In the genomic region with DNA sequence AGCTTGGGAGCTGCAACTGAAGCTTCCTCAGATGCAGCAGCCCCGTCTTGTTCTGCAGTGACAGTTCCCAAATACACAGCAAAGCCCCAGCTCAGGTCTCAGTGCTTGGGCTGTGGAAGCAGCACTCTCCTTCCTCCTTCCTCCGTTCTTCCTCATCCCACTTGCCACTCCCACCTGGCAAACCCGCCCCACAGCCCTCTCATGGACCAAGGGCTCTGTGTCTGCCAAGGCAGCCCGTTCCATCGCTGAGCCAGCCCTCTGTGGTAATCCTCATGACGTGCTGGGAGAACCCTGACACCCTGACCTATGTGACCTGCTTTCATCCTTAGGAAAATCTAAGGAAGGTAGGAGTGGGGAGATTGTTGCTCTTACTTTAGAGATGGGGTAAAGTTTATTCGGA, we compare ENCODE assay signal across 22 cellular contexts.
DNase-seq lines count a peak whose midpoint lies in the region; ATAC-seq, FAIRE-seq and TF ChIP-seq lines count a peak whose summit lies in the region.
"Had no signal": no experiment of that assay in that cellular context is flagged by ENCODE, and none has a peak within 500 bp of the region (broad histone marks: within the 10 kb centered on the region; RNA-seq: fewer than 3 reads in every experiment).

No MANE protein-coding gene starts in this region.

- H3K4me3 ChIP-seq in H1 (ENCODE audit: extremely low read depth in 1 of 4, insufficient read depth in 2 of 4, low read depth in 3 of 4, low read length in 4 of 4) (no peak overlapping the region), upper lobe of right lung (no peak overlapping the region), mammary epithelial cell (replicated peaks in 1 of 3; ENCODE audit: insufficient read depth in 1 of 3, low read depth in 2 of 3, low read length in 3 of 3) (no peak overlapping the region)
- H3K4me3 ChIP-seq: A549; BLaER1 treated with 17β-estradiol and CSF1 and Interleukin-3, amounts not matched to agents 10 nM and 100 nM; MG63 had no signal

- BruUV-seq in mammary epithelial cell (replicated peaks; lab: Mats Ljungman, UMichigan), result no TSS peak

- peak overlapping the region in 3 of 5 experiments; percentile 68 to 89 (median 81) for H3K27ac Mint-ChIP-seq in brain
- H3K27ac Mint-ChIP-seq: CD4-positive, alpha-beta T cell had no signal

- no peaks in the 10 kb centered on the region for H3K79me1 ChIP-seq in H1 (ENCODE audit: low read depth, low read length)

- H3K18ac ChIP-seq in H1 (ENCODE audit: extremely low read depth, low read length), result no peak overlapping the region

- H2BK12ac ChIP-seq in H1 (ENCODE audit: low read depth, low read length), result no peak overlapping the region

- H3K9ac ChIP-seq in H1 (replicated peaks in 1 of 4; ENCODE audit: extremely low read depth in 1 of 4, low read depth in 3 of 4, low read length in 3 of 4) (no peak overlapping the region), mammary epithelial cell (ENCODE audit: insufficient read depth, low read length) (no peak overlapping the region)
- H3K9ac ChIP-seq: BLaER1 treated with 17β-estradiol and CSF1 and Interleukin-3, amounts not matched to agents 10 nM and 100 nM had no signal

- H3K27me3 Mint-ChIP-seq in brain, result peaks cover 2% of the 10 kb centered on the region

- dilution Hi-C loops in mammary epithelial cell (cut with HindIII; ENCODE audit: low sequenced_read_pairs), result loop anchor here (5.0 kb wide), 2 partner anchors 77 to 78 kb away; no protein-coding TSS in a partner anchor

- no peak overlapping the region for H3K4me3 Mint-ChIP-seq in brain
- H3K4me3 Mint-ChIP-seq: CD4-positive, alpha-beta T cell had no signal

- H4K8ac ChIP-seq in H1 (ENCODE audit: extremely low read depth, insufficient read depth, low read length), result no peak overlapping the region

- H2BK5ac ChIP-seq in H1 (ENCODE audit: low read depth, low read length), result no peak overlapping the region

- TF ChIP-seq CTCF in brain (conservative IDR thresholded peaks at IDR 0.05) (no peak), H1 (IDR thresholded peaks at IDR 0.05; ENCODE audit: control extremely low read depth in 1 of 3, insufficient read depth in 1 of 3, low read depth in 1 of 3, low read length in 3 of 3) (no peak), upper lobe of right lung (IDR thresholded peaks at IDR 0.05) (no peak), mammary epithelial cell (conservative IDR thresholded peaks at IDR 0.05 in 1 of 2, IDR thresholded peaks at IDR 0.05 in 1 of 2; ENCODE audit: extremely low read depth in 1 of 2, insufficient read depth in 1 of 2, low read depth in 1 of 2, low read length in 2 of 2) (no peak)

- FAIRE-seq in H1 (lab: Jason Lieb, UNC), result no peak
- FAIRE-seq: A549, D721Med, GM18507 had no signal

- H4K5ac ChIP-seq in H1 (ENCODE audit: insufficient read length, low read depth, low read length), result no peak overlapping the region

- no peaks in the 10 kb centered on the region for H3K79me2 ChIP-seq in H1 (ENCODE audit: control insufficient read depth in 1 of 2, insufficient read depth in 2 of 2, low read length in 2 of 2)
- no peaks in the 10 kb centered on the region for H3K79me2 ChIP-seq in mammary epithelial cell (ENCODE audit: insufficient read depth, low read length)

- in situ Hi-C loops in mammary epithelial cell (cut with MboI; ENCODE audit: low sequenced_read_pairs in 2 of 2), result no loop called here

- H2AFZ ChIP-seq in H1 (ENCODE audit: low read length) (no peak overlapping the region), mammary epithelial cell (ENCODE audit: low read depth, low read length) (no peak overlapping the region)

- H3K4me2 ChIP-seq in H1 (ENCODE audit: insufficient read depth in 1 of 2, low read depth in 2 of 2, low read length in 2 of 2) (no peak overlapping the region), mammary epithelial cell (ENCODE audit: insufficient read depth, low read depth, low read length) (no peak overlapping the region)
- H3K4me2 ChIP-seq: A549; BLaER1 treated with 17β-estradiol and CSF1 and Interleukin-3, amounts not matched to agents 10 nM and 100 nM had no signal

- no peak overlapping the region for H3K23ac ChIP-seq in H1 (ENCODE audit: insufficient read length)

- POLR2A ChIA-PET in H1 (lab: Charles Lee; ENCODE audit: partially characterized antibody), result no interaction called here

- no peak overlapping the region for H3K56ac ChIP-seq in H1 (replicated peaks; ENCODE audit: insufficient read length, low read depth, low read length)

- H3K36me3 Mint-ChIP-seq in brain, result no peaks in the 10 kb centered on the region

- no peak for TF ChIP-seq EP300 in H1 (IDR thresholded peaks at IDR 0.05; ENCODE audit: borderline replicate concordance in 1 of 2, low read depth in 2 of 2, low read length in 2 of 2)

- CTCF ChIA-PET in H1 (lab: Charles Lee; ENCODE audit: partially characterized antibody) (interaction anchor here (1.3 kb wide), 1 partner anchor 22 kb away, joined by 3 read pairs; no protein-coding TSS in a partner anchor), mammary epithelial cell (lab: Charles Lee; ENCODE audit: low non-redundant PET) (interaction anchor here (0.7 kb wide), 1 partner anchor 26 kb away, joined by 28 read pairs; no protein-coding TSS in a partner anchor)

- no peaks in the 10 kb centered on the region for H3K36me3 ChIP-seq in H1 (ENCODE audit: control insufficient read depth in 2 of 4, insufficient read depth in 4 of 4, low read length in 3 of 4)
- no peaks in the 10 kb centered on the region for H3K36me3 ChIP-seq in upper lobe of right lung
- no peaks in the 10 kb centered on the region for H3K36me3 ChIP-seq in mammary epithelial cell (ENCODE audit: insufficient read depth, low read length)
- H3K36me3 ChIP-seq: BLaER1 treated with 17β-estradiol and CSF1 and Interleukin-3, amounts not matched to agents 10 nM and 100 nM; MG63 had no signal

- WGBS in H1 (ENCODE audit: extremely low coverage in 1 of 2, insufficient coverage in 1 of 2, insufficient read length in 1 of 2, insufficient replicate concordance in 2 of 2, low coverage in 1 of 2, low lambda C conversion rate in 2 of 2, missing lambda C conversion rate in 1 of 2), 2 experiments, result 86% methylated on average over 7 of the region's 7 CpGs; no CpG with 5 or more reads in 1 of the 2 experiments
- 67% methylated on average over 6 of the region's 7 CpGs for WGBS in mammary epithelial cell (ENCODE audit: low coverage, missing lambda C conversion rate)

- H3K4me1 ChIP-seq in H1 (replicated peaks in 1 of 4; ENCODE audit: control insufficient read depth in 3 of 4, insufficient read depth in 4 of 4, low read length in 3 of 4) (peaks cover 0 to 9% (median 2%) of the 10 kb centered on the region in 4 experiments; a peak in 4 of 7 replicates), upper lobe of right lung (no peaks in the 10 kb centered on the region), mammary epithelial cell (ENCODE audit: insufficient read depth, low read length) (no peaks in the 10 kb centered on the region)
- H3K4me1 ChIP-seq: A549; BLaER1 treated with 17β-estradiol and CSF1 and Interleukin-3, amounts not matched to agents 10 nM and 100 nM had no signal

- H3K9me3 ChIP-seq in H1 (ENCODE audit: insufficient read depth in 2 of 2, low read depth in 1 of 2, low read length in 1 of 2) (no peaks in the 10 kb centered on the region), upper lobe of right lung (no peaks in the 10 kb centered on the region), mammary epithelial cell (replicated peaks; ENCODE audit: insufficient read depth, low read length) (no peaks in the 10 kb centered on the region)
- H3K9me3 ChIP-seq: A549; BLaER1 treated with 17β-estradiol and CSF1 and Interleukin-3, amounts not matched to agents 10 nM and 100 nM; MG63 had no signal

- H3K27ac ChIP-seq in H1 (ENCODE audit: low read depth, low read length) (no peak overlapping the region), upper lobe of right lung (no peak overlapping the region), mammary epithelial cell (ENCODE audit: insufficient read depth, low read depth, low read length) (no peak overlapping the region)
- H3K27ac ChIP-seq: A549; BLaER1 treated with 17β-estradiol and CSF1 and Interleukin-3, amounts not matched to agents 10 nM and 100 nM; RWPE1 had no signal

- intact Hi-C loops in upper lobe of right lung (cut with DNase I), result no loop called here
- intact Hi-C loops in mammary epithelial cell (cut with micrococcal nuclease), result no loop called here

- TF ChIP-seq POLR2A in H1 (IDR thresholded peaks at IDR 0.05; ENCODE audit: control extremely low read depth in 1 of 2, low read depth in 2 of 2, low read length in 2 of 2), result no peak

- no peak for ATAC-seq in upper lobe of right lung
- ATAC-seq: A549 had no signal

- peak overlapping the region; percentile 20 for H4K91ac ChIP-seq in H1 (replicated peaks; ENCODE audit: insufficient read length, low read length)

- no peaks in the 10 kb centered on the region; a peak in 1 of 7 replicates for H3K27me3 ChIP-seq in H1 (replicated peaks in 1 of 4; ENCODE audit: control insufficient read depth in 3 of 4, extremely low read depth in 1 of 4, insufficient read depth in 3 of 4, low read length in 3 of 4)
- H3K27me3 ChIP-seq in upper lobe of right lung, result peaks cover 5% of the 10 kb centered on the region
- H3K27me3 ChIP-seq in mammary epithelial cell (ENCODE audit: insufficient read depth, low read length), result no peaks in the 10 kb centered on the region
- H3K27me3 ChIP-seq: BLaER1 treated with 17β-estradiol and CSF1 and Interleukin-3, amounts not matched to agents 10 nM and 100 nM had no signal

- peaks cover 3% of the 10 kb centered on the region; the same call in 1 of the 2 replicates for H3K23me2 ChIP-seq in H1 (ENCODE audit: low read depth, low read length)

- no peak overlapping the region for H2AK5ac ChIP-seq in H1 (ENCODE audit: low read depth, low read length)

- H3K9me3 Mint-ChIP-seq in brain, result no peaks in the 10 kb centered on the region
- H3K9me3 Mint-ChIP-seq: CD4-positive, alpha-beta T cell had no signal

- H2BK120ac ChIP-seq in H1 (replicated peaks; ENCODE audit: low read depth, low read length), result no peak overlapping the region

- TF ChIP-seq RAD21 in H1 (IDR thresholded peaks at IDR 0.05 in 1 of 2, conservative IDR thresholded peaks at IDR 0.05 in 1 of 2; ENCODE audit: low read depth in 2 of 2, low read length in 2 of 2), result no peak

- peaks cover 65% of the 10 kb centered on the region for H3K4me1 Mint-ChIP-seq in brain

- H4K20me1 ChIP-seq in H1 (replicated peaks in 1 of 2; ENCODE audit: control insufficient read depth in 1 of 2, insufficient read depth in 2 of 2, low read length in 2 of 2) (no peaks in the 10 kb centered on the region), mammary epithelial cell (ENCODE audit: insufficient read depth, low read length) (no peaks in the 10 kb centered on the region)

- H3K14ac ChIP-seq in H1 (ENCODE audit: insufficient read length), result no peak overlapping the region

- DNase-seq in H1 (ENCODE audit: low read depth in 1 of 2, low spot score in 2 of 2) (no peak), pons (ENCODE audit: low spot score) (peak; percentile 42), upper lobe of right lung (peak; percentile 49), DMS53 (lab: John Stamatoyannopoulos, UW) (no peak), mammary epithelial cell (no peak)
- no peak for DNase-seq in activated CD4-positive, alpha-beta T cell treated with anti-CD3 and anti-CD28 coated beads, Interleukin-2, amount 50 U/mL, for 48 hours
- DNase-seq: AML-193; CD4-positive, alpha-beta T cell; H7; IMR-90; KG1; MG63; NCI-H1694; NCI-H2081; NCI-H2227 treated with DMSO at 0.1 percent for 48 hours; SHP77 treated with DMSO at 0.1 percent for 48 hours had no signal

- H2BK20ac ChIP-seq in H1 (ENCODE audit: low read length), result no peak overlapping the region

- no peak overlapping the region for H3K4ac ChIP-seq in H1 (replicated peaks; ENCODE audit: insufficient read length, low read depth, low read length)

- H2BK15ac ChIP-seq in H1 (ENCODE audit: low read length), result no peak overlapping the region

Comparison
In these comparisons a context has a peak if more than half of its experiments do, and no peak if none do; other contexts are left out.
1. DNase-seq: peak in pons (single experiment) and upper lobe of right lung (single experiment); none in H1 (0 of 2), DMS53 (single experiment), activated CD4-positive, alpha-beta T cell treated with anti-CD3 and anti-CD28 coated beads, Interleukin-2, amount 50 U/mL, for 48 hours (0 of 2) and mammary epithelial cell (single experiment).